In the genomic region with DNA sequence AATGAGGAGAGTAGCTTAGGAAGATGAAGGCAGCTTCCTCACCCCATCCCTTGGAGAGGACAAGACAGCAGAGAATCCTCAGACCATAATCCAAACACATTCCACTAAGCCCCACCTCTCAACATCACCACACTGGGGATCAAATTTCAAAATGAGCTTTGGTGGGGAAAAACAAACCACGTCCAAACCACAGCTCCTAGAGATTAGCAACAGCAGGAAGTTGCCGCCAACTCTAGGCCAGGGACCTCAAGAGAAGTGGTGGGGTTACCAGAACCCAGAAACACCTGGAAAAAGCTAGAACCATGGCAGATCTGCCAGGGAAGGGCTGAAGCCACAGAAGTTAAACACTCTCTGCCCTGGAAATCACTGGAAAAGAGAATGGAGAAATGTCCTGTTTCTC, we compare ENCODE assay signal across 26 cellular contexts.
DNase-seq lines count a peak whose midpoint lies in the region; ATAC-seq, FAIRE-seq and TF ChIP-seq lines count a peak whose summit lies in the region.
"Had no signal": no experiment of that assay in that cellular context is flagged by ENCODE, and none has a peak within 500 bp of the region (broad histone marks: within the 10 kb centered on the region; RNA-seq: fewer than 3 reads in every experiment).

No MANE protein-coding gene starts in this region.

- peaks cover 7% of the 10 kb centered on the region for H3K4me1 ChIP-seq in A673 (ENCODE audit: insufficient read depth, low read length, poor library complexity, severe bottlenecking)
- H3K4me1 ChIP-seq in DND-41 (ENCODE audit: insufficient read depth, low read length) = peaks cover 19% of the 10 kb centered on the region
- H3K4me1 ChIP-seq: Peyer's patch had no signal

- no peaks in the 10 kb centered on the region for H4K20me1 ChIP-seq in DND-41 (ENCODE audit: insufficient read depth, low read length)

- no peak for FAIRE-seq in GM12892 (lab: Jason Lieb, UNC)
- FAIRE-seq: GM18507, H1, HTR-8/SVneo had no signal

- no peak overlapping the region for H3K4me2 ChIP-seq in DND-41 (ENCODE audit: insufficient read depth, low read length)
- H3K4me2 ChIP-seq: KMS-11 had no signal

- CTCF ChIA-PET in A673 (lab: Charles Lee) = no interaction called here

- H3K4me3 ChIP-seq in A673 (ENCODE audit: low read depth, low read length, poor library complexity, severe bottlenecking) (no peak overlapping the region), DND-41 (ENCODE audit: low read depth in 1 of 2, low read length in 2 of 2) (no peak overlapping the region)
- H3K4me3 ChIP-seq: Peyer's patch, SK-N-MC had no signal

- H3K79me2 ChIP-seq in DND-41 (ENCODE audit: insufficient read depth, low read length) = no peaks in the 10 kb centered on the region

- H3K9ac ChIP-seq in DND-41 (ENCODE audit: low read depth, low read length) = no peak overlapping the region
- H3K9ac ChIP-seq: KMS-11 had no signal

- H3K27ac ChIP-seq in A673 (ENCODE audit: low read depth, low read length, poor library complexity, severe bottlenecking) (no peak overlapping the region), DND-41 (ENCODE audit: low read length) (peak overlapping the region; percentile 60)
- H3K27ac ChIP-seq: KMS-11, Peyer's patch, SK-N-MC had no signal

- peak; percentile 48 for DNase-seq in A673 (ENCODE audit: low spot score)
- peak; percentile 72 for DNase-seq in DND-41
- peak; percentile 33 for DNase-seq in MV-4-11 (lab: John Stamatoyannopoulos, UW)
- peak; percentile 20 for DNase-seq in NCI-H82 treated with DMSO at 0.1 percent for 48 hours (lab: John Stamatoyannopoulos, UW; ENCODE audit: unreplicated experiment)
- no peak for DNase-seq in HUDEP-2 (lab: John Stamatoyannopoulos, UW; ENCODE audit: unreplicated experiment in 76 of 76)
- no peak for DNase-seq in SW 1271 (lab: John Stamatoyannopoulos, UW)
- no peak for DNase-seq in GM12892 (ENCODE audit: insufficient read length)
- DNase-seq: C1 segment of cervical spinal cord; CD4-positive, alpha-beta memory T cell; DMS79 treated with DMSO at 0.1 percent for 48 hours; HCEC 1CT; NCI-H1092; NCI-H1417 treated with DMSO at 0.1 percent for 48 hours; NCI-H187 treated with DMSO at 0.1 percent for 48 hours; NCI-H2171; NCI-H226; NCI-H524; Peyer's patch; SHP77 treated with DMSO at 0.1 percent for 48 hours; T-helper 9 cell had no signal

- TF ChIP-seq CTCF in A673 (conservative IDR thresholded peaks at IDR 0.05; ENCODE audit: low read depth, low read length) (no peak), DND-41 (IDR thresholded peaks at IDR 0.05; ENCODE audit: borderline replicate concordance, extremely low read depth, low read length, poor library complexity, severe bottlenecking) (no peak)

- H3K36me3 ChIP-seq in A673 (ENCODE audit: insufficient read depth, low read length, poor library complexity, severe bottlenecking) (no peaks in the 10 kb centered on the region), DND-41 (ENCODE audit: insufficient read depth, low read length) (no peaks in the 10 kb centered on the region)
- H3K36me3 ChIP-seq: Peyer's patch had no signal

- intact Hi-C loops in A673 (cut with micrococcal nuclease; ENCODE audit: unreplicated experiment) = no loop called here

- H2AFZ ChIP-seq in DND-41 (ENCODE audit: low read depth, low read length) = no peak overlapping the region

- H3K27me3 ChIP-seq in A673 (replicated peaks; ENCODE audit: insufficient read depth, low read depth, low read length, poor library complexity) (no peaks in the 10 kb centered on the region), DND-41 (ENCODE audit: insufficient read depth, low read length, poor library complexity) (no peaks in the 10 kb centered on the region)
- H3K27me3 ChIP-seq: Peyer's patch had no signal

- TF ChIP-seq POLR2A in GM12892 (IDR thresholded peaks at IDR 0.05; ENCODE audit: low read depth, low read length) = no peak

- no TSS peak for BruUV-seq in A673 (replicated peaks; lab: Mats Ljungman, UMichigan)

- ATAC-seq in DND-41 (ENCODE audit: insufficient read depth, low read depth) = peak; percentile 92
- ATAC-seq in GM21423 (IDR thresholded peaks at IDR 0.05; ENCODE audit: unreplicated experiment) = no peak

- H3K9me3 ChIP-seq in A673 (ENCODE audit: low read depth, low read length, poor library complexity, severe bottlenecking) (no peaks in the 10 kb centered on the region), DND-41 (ENCODE audit: insufficient read depth, low read length, severe bottlenecking) (no peaks in the 10 kb centered on the region)
- H3K9me3 ChIP-seq: Peyer's patch had no signal

- POLR2A ChIA-PET in A673 (lab: Charles Lee; ENCODE audit: low non-redundant PET) = no interaction called here

Comparison
In these comparisons a context has a peak if more than half of its experiments do, and no peak if none do; other contexts are left out.
1. DNase-seq: peak in A673 (single experiment), DND-41 (single experiment), MV-4-11 (single experiment) and NCI-H82 treated with DMSO at 0.1 percent for 48 hours (single experiment); none in HUDEP-2 (0 of 76), SW 1271 (0 of 2) and GM12892 (single experiment).